Comparison of ENCODE assay signal across 8 cellular contexts in genomic region chr20:58308290-58308679, GRCh38. TPM values are rescaled to one million over a fixed set of nuclear protein-coding genes. Genes with fewer than 3 reads are reported as not detected.
DNase-seq lines count a peak whose midpoint lies in the region; ATAC-seq, FAIRE-seq and TF ChIP-seq lines count a peak whose summit lies in the region.

No MANE protein-coding gene starts in this region.

- H3K36me3 ChIP-seq in HUES48 (ENCODE audit: control insufficient read depth, insufficient read depth, low read length) (peaks cover 24% of the 10 kb centered on the region), muscle layer of colon (ENCODE audit: insufficient read depth, low read length) (no peaks in the 10 kb centered on the region), aorta (ENCODE audit: control insufficient read depth in 1 of 2, insufficient read depth in 2 of 2, low read length in 1 of 2) (no peaks in the 10 kb centered on the region)

- CTCF ChIA-PET in A549 (lab: Yijun Ruan, JAX): interaction anchor here (0.7 to 2.0 kb wide), 4 partner anchors 10 to 343 kb away, joined by 3 to 5 read pairs (median 4); partner anchors contain the start of gene STX16
- CTCF ChIA-PET in GM10248 (lab: Yijun Ruan, JAX): interaction anchor here (1.1 kb wide), 1 partner anchor 78 kb away, joined by 3 read pairs; no protein-coding TSS in a partner anchor

- no peak for TF ChIP-seq CTCF in A549 (IDR thresholded peaks at IDR 0.05)
- TF ChIP-seq CTCF in cardiac fibroblast (IDR thresholded peaks at IDR 0.05; ENCODE audit: low read depth, low read length): no peak
- no peak for TF ChIP-seq CTCF in GM10248 (IDR thresholded peaks at IDR 0.05; ENCODE audit: control extremely low read depth, extremely low read depth, low read depth, missing control alignments)

- ATAC-seq in A549: no peak
- no peak for ATAC-seq in aorta (ENCODE audit: low FRiP score)
- ATAC-seq in HG02571 (IDR thresholded peaks at IDR 0.05; ENCODE audit: unreplicated experiment): no peak

- POLR2A ChIA-PET in A549 (lab: Yijun Ruan, JAX) (no interaction called here), GM10248 (lab: Yijun Ruan, JAX) (no interaction called here)

- H3K4me2 ChIP-seq in A549: peak overlapping the region; percentile 86

- H3K9me3 ChIP-seq in A549: no peaks in the 10 kb centered on the region
- H3K9me3 ChIP-seq in HUES48 (ENCODE audit: control insufficient read depth, insufficient read depth, low read length): no peaks in the 10 kb centered on the region
- no peaks in the 10 kb centered on the region for H3K9me3 ChIP-seq in muscle layer of colon (ENCODE audit: low read length)
- H3K9me3 ChIP-seq in aorta (ENCODE audit: control insufficient read depth, low read length): no peaks in the 10 kb centered on the region

- intact Hi-C loops in aorta (cut with DNase I): loop anchor here (2.0 to 10.0 kb wide), 3 partner anchors 81 to 384 kb away; partner anchors contain the start of genes NPEPL1 (in 1 of the 2), STX16 (in 1 of the 2) and VAPB (in 1 of the 2)

- H3K4me1 ChIP-seq in A549 (peaks cover 21% of the 10 kb centered on the region), HUES48 (ENCODE audit: control insufficient read depth, insufficient read depth, low read length) (peaks cover 6% of the 10 kb centered on the region), muscle layer of colon (ENCODE audit: insufficient read depth, low read length) (peaks cover 13% of the 10 kb centered on the region), aorta (ENCODE audit: control insufficient read depth in 1 of 2, insufficient read depth in 2 of 2, low read length in 2 of 2) (no peaks in the 10 kb centered on the region)

- H3K4me3 ChIP-seq in A549: peak overlapping the region; percentile 94
- peak overlapping the region; percentile 86 for H3K4me3 ChIP-seq in HUES48 (ENCODE audit: low read depth, low read length)
- H3K4me3 ChIP-seq in cardiac fibroblast (replicated peaks in 1 of 2; ENCODE audit: low read depth in 2 of 2, low read length in 2 of 2): peak overlapping the region; percentile 71 to 83
- peak overlapping the region; percentile 79 to 84 for H3K4me3 ChIP-seq in muscle layer of colon (ENCODE audit: low read depth in 1 of 2, low read length in 2 of 2)
- H3K4me3 ChIP-seq in aorta (ENCODE audit: low read length in 2 of 2): peak overlapping the region in 1 of 2 donors; percentile 51

- peak overlapping the region in 1 of 2 experiments; percentile 93; a peak in 3 of 6 replicates for H3K27ac ChIP-seq in A549
- no peak overlapping the region for H3K27ac ChIP-seq in HUES48 (ENCODE audit: low read depth, low read length)
- peak overlapping the region; percentile 79 for H3K27ac ChIP-seq in muscle layer of colon (ENCODE audit: low read depth, low read length)
- no peak overlapping the region for H3K27ac ChIP-seq in aorta (ENCODE audit: low read depth in 1 of 2, low read length in 2 of 2)

- no peaks in the 10 kb centered on the region for H3K27me3 ChIP-seq in HUES48 (ENCODE audit: control insufficient read depth, insufficient read depth, low read length)
- H3K27me3 ChIP-seq in muscle layer of colon (ENCODE audit: control insufficient read depth in 1 of 2, insufficient read depth in 2 of 2, low read length in 2 of 2): no peaks in the 10 kb centered on the region
- no peaks in the 10 kb centered on the region for H3K27me3 ChIP-seq in aorta (ENCODE audit: control insufficient read depth in 1 of 2, insufficient read depth in 2 of 2, low read length in 1 of 2)

- no peak for TF ChIP-seq POLR2A in A549 (IDR thresholded peaks at IDR 0.05; ENCODE audit: low read length)

- 91% methylated on average over 9 of the region's 9 CpGs for WGBS in A549 (ENCODE audit: missing lambda C conversion rate)
- WGBS in aorta, 2 donors: 78 to 80% methylated on average over 9 of the region's 9 CpGs

- TF ChIP-seq EP300 in A549 (IDR thresholded peaks at IDR 0.05): no peak

- no peak for DNase-seq in A549 (ENCODE audit: low read depth in 1 of 2, low spot score in 1 of 2)
- DNase-seq in cardiac fibroblast (ENCODE audit: low read depth in 2 of 2): no peak
- no peak for DNase-seq in aorta
- no peak for DNase-seq in GM10248 (ENCODE audit: extremely low spot score)
- no peak for DNase-seq in NCI-H1694 treated with DMSO at 0.1 percent for 48 hours (lab: John Stamatoyannopoulos, UW)

- no peak for FAIRE-seq in A549 (lab: Jason Lieb, UNC)

- no peak for TF ChIP-seq RAD21 in A549 (conservative IDR thresholded peaks at IDR 0.05 in 1 of 2, IDR thresholded peaks at IDR 0.05 in 1 of 2)

- H3K9ac ChIP-seq in HUES48 (ENCODE audit: low read depth, low read length): no peak overlapping the region
- peak overlapping the region; percentile 54 for H3K9ac ChIP-seq in muscle layer of colon (ENCODE audit: low read length)

TF ChIP-seq in A549, 52 proteins besides CTCF, POLR2A, EP300 and RAD21:
- no peak for TF ChIP-seq MAZ (IDR thresholded peaks at IDR 0.05; ENCODE audit: borderline replicate concordance, low read depth, low read length)
- no peak for TF ChIP-seq ZSCAN20 (CRISPR knock-in tag; IDR thresholded peaks at IDR 0.05)
- TF ChIP-seq HOXB13 (CRISPR knock-in tag; IDR thresholded peaks at IDR 0.05; ENCODE audit: low read depth): no peak
- no peak for TF ChIP-seq RNF2 (IDR thresholded peaks at IDR 0.05; ENCODE audit: borderline replicate concordance, low read depth)
- no peak for TF ChIP-seq NFE2L2 (conservative IDR thresholded peaks at IDR 0.05; ENCODE audit: low read length)
- TF ChIP-seq ATOH8 (CRISPR knock-in tag; IDR thresholded peaks at IDR 0.05; ENCODE audit: low read depth): no peak
- TF ChIP-seq CHD2 (IDR thresholded peaks at IDR 0.05; ENCODE audit: low read length, partially characterized antibody): no peak
- TF ChIP-seq, protein P1, sequence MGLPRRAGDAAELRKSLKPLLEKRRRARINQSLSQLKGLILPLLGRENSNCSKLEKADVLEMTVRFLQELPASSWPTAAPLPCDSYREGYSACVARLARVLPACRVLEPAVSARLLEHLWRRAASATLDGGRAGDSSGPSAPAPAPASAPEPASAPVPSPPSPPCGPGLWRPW (IDR thresholded peaks at IDR 0.05): no peak
- TF ChIP-seq HOXA7 (CRISPR knock-in tag; IDR thresholded peaks at IDR 0.05): no peak
- TF ChIP-seq ESRRA (IDR thresholded peaks at IDR 0.05; ENCODE audit: borderline replicate concordance, low read length): no peak
- TF ChIP-seq CBX2 (IDR thresholded peaks at IDR 0.05; ENCODE audit: borderline replicate concordance, low read depth): no peak
- TF ChIP-seq, protein P2, sequence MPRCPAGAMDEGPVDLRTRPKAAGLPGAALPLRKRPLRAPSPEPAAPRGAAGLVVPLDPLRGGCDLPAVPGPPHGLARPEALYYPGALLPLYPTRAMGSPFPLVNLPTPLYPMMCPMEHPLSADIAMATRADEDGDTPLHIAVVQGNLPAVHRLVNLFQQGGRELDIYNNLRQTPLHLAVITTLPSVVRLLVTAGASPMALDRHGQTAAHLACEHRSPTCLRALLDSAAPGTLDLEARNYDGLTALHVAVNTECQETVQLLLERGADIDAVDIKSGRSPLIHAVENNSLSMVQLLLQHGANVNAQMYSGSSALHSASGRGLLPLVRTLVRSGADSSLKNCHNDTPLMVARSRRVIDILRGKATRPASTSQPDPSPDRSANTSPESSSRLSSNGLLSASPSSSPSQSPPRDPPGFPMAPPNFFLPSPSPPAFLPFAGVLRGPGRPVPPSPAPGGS (IDR thresholded peaks at IDR 0.05): no peak
- no peak for TF ChIP-seq EHMT2 (IDR thresholded peaks at IDR 0.05; ENCODE audit: low read depth)
- TF ChIP-seq HDAC2 (IDR thresholded peaks at IDR 0.05): no peak
- TF ChIP-seq MAFK (IDR thresholded peaks at IDR 0.05; ENCODE audit: partially characterized antibody): no peak
- TF ChIP-seq TP53 (CRISPR knock-in tag; IDR thresholded peaks at IDR 0.05): no peak

RNA-seq across cellular contexts. Expression of gene RAB22A, which starts 1.2 kb away (rescaled TPM):
- polyA plus RNA-seq in A549 (2011; rRNA removed) (11.7 and 13.2 TPM in 2 replicates), A549 (2017; fragmentation: RNase III; extraction: RNeasy Plus Mini Kit Qiagen cat#74134 plus additional on column Dnase treatment) (7.1 to 7.4 TPM (median 7.3 TPM) in 3 replicates), aorta (10 to 100 TPM in 1 of 2 donors, 1 to 10 TPM in 1; 7.3 to 13.0 TPM)
- 4.1 and 5.0 TPM in 2 replicates for polyA plus RNA-seq in A549 (2012; cell fraction: cytosol; rRNA removed)
- 6.8 and 8.0 TPM in 2 replicates for polyA plus RNA-seq in A549 (2012; cell fraction: nucleus; rRNA removed)
- 12.9 and 13.1 TPM in 2 replicates for polyA minus RNA-seq in A549 (2011; rRNA and poly(A)+ RNA removed)
- 10 to 100 TPM; 21.8 to 26.8 TPM for total RNA-seq in aorta
